20 cellular contexts compared by ENCODE assay signal in the genomic region with DNA sequence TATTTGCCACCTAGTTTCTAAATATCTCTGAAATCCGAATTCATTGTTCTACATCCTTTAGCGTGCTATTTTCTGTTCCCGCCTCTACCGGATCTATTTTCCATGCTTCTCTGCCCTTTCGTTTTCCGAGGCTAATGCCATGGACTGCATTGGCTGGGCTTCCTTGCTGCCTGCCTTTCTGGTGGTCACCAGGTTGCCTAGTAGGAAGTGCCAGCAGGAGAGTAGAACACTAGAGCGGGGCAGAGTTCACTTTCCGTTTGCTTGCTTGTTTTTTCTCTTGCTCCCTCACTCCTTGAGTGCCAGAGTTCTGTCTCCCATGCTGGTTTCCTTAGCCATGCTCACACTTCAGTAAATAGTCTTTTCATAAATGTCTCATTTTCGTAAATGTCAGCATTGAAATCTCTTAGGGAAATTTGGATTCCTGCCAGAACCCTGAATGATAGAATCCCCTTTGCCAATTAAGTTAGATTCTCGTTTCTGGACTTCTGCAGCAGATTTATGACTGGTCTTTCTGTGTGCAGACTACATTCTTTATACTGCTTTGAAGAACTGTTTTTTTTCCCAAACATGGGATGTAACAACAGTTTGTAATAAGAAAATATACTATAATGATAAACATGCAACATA.
A peak's percentile ranks its signal among the peaks of the same experiment; 100 is the strongest.
DNase-seq lines count a peak whose midpoint lies in the region; TF ChIP-seq lines count a peak whose summit lies in the region.
"Had no signal": no experiment of that assay in that cellular context is flagged by ENCODE, and none has a peak within 500 bp of the region (broad histone marks: within the 10 kb centered on the region; RNA-seq: fewer than 3 reads in every experiment).

No MANE protein-coding gene starts in this region.

- no peak overlapping the region for H3K9ac ChIP-seq in colonic mucosa (ENCODE audit: low read depth in 2 of 2, low read length in 2 of 2)

- H3K27me3 ChIP-seq in colonic mucosa (no peaks in the 10 kb centered on the region), H7 (ENCODE audit: control insufficient read depth, insufficient read depth, low read length) (no peaks in the 10 kb centered on the region)
- H3K27me3 ChIP-seq in effector memory CD4-positive, alpha-beta T cell (replicated peaks; ENCODE audit: control insufficient read depth, insufficient read depth, low read length, poor library complexity, severe bottlenecking): no peaks in the 10 kb centered on the region
- H3K27me3 ChIP-seq: dorsolateral prefrontal cortex, testis had no signal

- DNase-seq in NCI-H69 (lab: John Stamatoyannopoulos, UW) (peak; percentile 94), colonic mucosa (peak; percentile 63), osteocyte (ENCODE audit: extremely low spot score, unreplicated experiment) (no peak), 8988T (no peak), H7 (no peak)
- DNase-seq in effector memory CD4-positive, alpha-beta T cell: no peak
- DNase-seq in stimulated activated CD4-positive, alpha-beta T cell treated with anti-CD3 and anti-CD28 coated beads, Interleukin-4, amount 100 ng/mL, for 24 hours: no peak
- DNase-seq: activated CD4-positive, CD25-positive, alpha-beta regulatory T cell; activated effector memory CD4-positive, alpha-beta T cell treated with anti-CD3 and anti-CD28 coated beads, Interleukin-2, amount 50 U/mL, for 16 hours; DMS153; dorsolateral prefrontal cortex; kidney glomerular epithelial cell; NCI-H2171; occipital lobe; stimulated activated CD4-positive, alpha-beta T cell treated with anti-CD3 and anti-CD28 coated beads, Interleukin-4, amount 100 ng/mL, for 1 hour; stimulated activated CD8-positive, alpha-beta memory T cell treated with anti-CD3 and anti-CD28 coated beads, Interleukin-4, amount 100 ng/mL, for 48 hours; testis had no signal

- no peaks in the 10 kb centered on the region for H3K9me3 ChIP-seq in HEK293 (ENCODE audit: control insufficient read depth, insufficient read depth, low read depth, low read length)
- no peaks in the 10 kb centered on the region for H3K9me3 ChIP-seq in colonic mucosa
- H3K9me3 ChIP-seq in effector memory CD4-positive, alpha-beta T cell (ENCODE audit: control insufficient read depth, low read length): no peaks in the 10 kb centered on the region
- H3K9me3 ChIP-seq: testis had no signal

- POLR2A ChIA-PET in HEK293 (lab: Yijun Ruan, JAX): no interaction called here

- CTCF ChIA-PET in HEK293 (lab: Yijun Ruan, JAX): no interaction called here

- H3K4me1 Mint-ChIP-seq in osteocyte (ENCODE audit: unreplicated experiment): peaks cover 17% of the 10 kb centered on the region
- H3K4me1 Mint-ChIP-seq: B cell had no signal

- no peak overlapping the region for H3K4me3 ChIP-seq in HEK293 (ENCODE audit: low read depth, low read length)
- H3K4me3 ChIP-seq in colonic mucosa: no peak overlapping the region
- H3K4me3 ChIP-seq in effector memory CD4-positive, alpha-beta T cell (ENCODE audit: insufficient read depth, low read depth, low read length, poor library complexity, severe bottlenecking): no peak overlapping the region
- H3K4me3 ChIP-seq in H7 (ENCODE audit: insufficient read depth, low read depth, low read length): no peak overlapping the region
- H3K4me3 ChIP-seq: testis had no signal

- intact Hi-C loops in colonic mucosa (cut with DNase I): no loop called here

- no peaks in the 10 kb centered on the region for H3K27me3 Mint-ChIP-seq in osteocyte (ENCODE audit: unreplicated experiment)
- H3K27me3 Mint-ChIP-seq: B cell had no signal

- no peaks in the 10 kb centered on the region for H3K36me3 Mint-ChIP-seq in osteocyte (ENCODE audit: unreplicated experiment)

- H3K27ac ChIP-seq in HEK293 (ENCODE audit: extremely low read depth, low read depth, low read length) (peak overlapping the region; percentile 53; the same call in 1 of the 2 replicates), colonic mucosa (peak overlapping the region; percentile 51)
- H3K27ac ChIP-seq in effector memory CD4-positive, alpha-beta T cell (ENCODE audit: insufficient read depth, low read length, poor library complexity, severe bottlenecking): no peak overlapping the region
- H3K27ac ChIP-seq: dorsolateral prefrontal cortex, testis had no signal

- H3K4me3 Mint-ChIP-seq in osteocyte (ENCODE audit: unreplicated experiment): peak overlapping the region; percentile 24
- H3K4me3 Mint-ChIP-seq: B cell; T-helper 1 cell treated with Interleukin-12 subunit alpha and Interleukin-12 subunit beta and Interleukin-4 antibody, amounts not matched to agents 30 μg/mL and 1 μg/mL, for 36 hours had no signal

- H3K27ac Mint-ChIP-seq in osteocyte (ENCODE audit: unreplicated experiment): peak overlapping the region; percentile 31
- H3K27ac Mint-ChIP-seq: B cell; T-helper 1 cell treated with Interleukin-12 subunit alpha and Interleukin-12 subunit beta and Interleukin-4 antibody, amounts not matched to agents 30 μg/mL and 1 μg/mL, for 36 hours had no signal

- H3K36me3 ChIP-seq in HEK293 (ENCODE audit: control insufficient read depth in 2 of 2, insufficient read depth in 1 of 2, low read length in 2 of 2): no peaks in the 10 kb centered on the region
- H3K36me3 ChIP-seq in colonic mucosa: no peaks in the 10 kb centered on the region
- H3K36me3 ChIP-seq in effector memory CD4-positive, alpha-beta T cell (ENCODE audit: control insufficient read depth, insufficient read depth, low read length): no peaks in the 10 kb centered on the region
- H3K36me3 ChIP-seq in H7 (replicated peaks; ENCODE audit: control insufficient read depth, insufficient read depth, low read length): no peaks in the 10 kb centered on the region

- peaks cover 3% of the 10 kb centered on the region for H3K9me3 Mint-ChIP-seq in osteocyte (ENCODE audit: unreplicated experiment)
- H3K9me3 Mint-ChIP-seq: T-helper 1 cell treated with Interleukin-12 subunit alpha and Interleukin-12 subunit beta and Interleukin-4 antibody, amounts not matched to agents 30 μg/mL and 1 μg/mL, for 36 hours had no signal

- H3K4me1 ChIP-seq in HEK293 (ENCODE audit: control insufficient read depth, insufficient read depth, low read length) (peaks cover 15% of the 10 kb centered on the region), colonic mucosa (no peaks in the 10 kb centered on the region)
- H3K4me1 ChIP-seq in effector memory CD4-positive, alpha-beta T cell (ENCODE audit: control insufficient read depth, insufficient read depth, low read length, poor library complexity, severe bottlenecking): no peaks in the 10 kb centered on the region
- H3K4me1 ChIP-seq: testis had no signal

- TF ChIP-seq CTCF in HEK293 (tag by site-specific recombination; IDR thresholded peaks at IDR 0.05): no peak
- no peak for TF ChIP-seq CTCF in colonic mucosa (IDR thresholded peaks at IDR 0.05)
- no peak for TF ChIP-seq CTCF in osteocyte (IDR thresholded peaks at IDR 0.05)

TF ChIP-seq in HEK293, 187 proteins besides CTCF, POLR2A, EP300 and RAD21:
- TF ChIP-seq, protein P1, sequence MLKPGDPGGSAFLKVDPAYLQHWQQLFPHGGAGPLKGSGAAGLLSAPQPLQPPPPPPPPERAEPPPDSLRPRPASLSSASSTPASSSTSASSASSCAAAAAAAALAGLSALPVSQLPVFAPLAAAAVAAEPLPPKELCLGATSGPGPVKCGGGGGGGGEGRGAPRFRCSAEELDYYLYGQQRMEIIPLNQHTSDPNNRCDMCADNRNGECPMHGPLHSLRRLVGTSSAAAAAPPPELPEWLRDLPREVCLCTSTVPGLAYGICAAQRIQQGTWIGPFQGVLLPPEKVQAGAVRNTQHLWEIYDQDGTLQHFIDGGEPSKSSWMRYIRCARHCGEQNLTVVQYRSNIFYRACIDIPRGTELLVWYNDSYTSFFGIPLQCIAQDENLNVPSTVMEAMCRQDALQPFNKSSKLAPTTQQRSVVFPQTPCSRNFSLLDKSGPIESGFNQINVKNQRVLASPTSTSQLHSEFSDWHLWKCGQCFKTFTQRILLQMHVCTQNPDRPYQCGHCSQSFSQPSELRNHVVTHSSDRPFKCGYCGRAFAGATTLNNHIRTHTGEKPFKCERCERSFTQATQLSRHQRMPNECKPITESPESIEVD (tag by site-specific recombination; IDR thresholded peaks at IDR 0.05): peak; percentile 70
- TF ChIP-seq HOXD13 (CRISPR knock-in tag; IDR thresholded peaks at IDR 0.05; ENCODE audit: borderline replicate concordance): no peak
- TF ChIP-seq MZF1 (tag by site-specific recombination; IDR thresholded peaks at IDR 0.05; ENCODE audit: borderline replicate concordance): peak; percentile 80; the same call in 1 of the 2 replicates
TF ChIP-seq in HEK293: peak in this region for 2.

Comparison
In these comparisons a context has a peak if more than half of its experiments do, and no peak if none do; other contexts are left out.
1. DNase-seq: peak in NCI-H69 (single experiment) and colonic mucosa (single experiment); none in osteocyte (single experiment), 8988T (single experiment), effector memory CD4-positive, alpha-beta T cell (0 of 3), stimulated activated CD4-positive, alpha-beta T cell treated with anti-CD3 and anti-CD28 coated beads, Interleukin-4, amount 100 ng/mL, for 24 hours (single experiment) and H7 (single experiment).